22 cellular contexts compared by ENCODE assay signal in the genomic region with DNA sequence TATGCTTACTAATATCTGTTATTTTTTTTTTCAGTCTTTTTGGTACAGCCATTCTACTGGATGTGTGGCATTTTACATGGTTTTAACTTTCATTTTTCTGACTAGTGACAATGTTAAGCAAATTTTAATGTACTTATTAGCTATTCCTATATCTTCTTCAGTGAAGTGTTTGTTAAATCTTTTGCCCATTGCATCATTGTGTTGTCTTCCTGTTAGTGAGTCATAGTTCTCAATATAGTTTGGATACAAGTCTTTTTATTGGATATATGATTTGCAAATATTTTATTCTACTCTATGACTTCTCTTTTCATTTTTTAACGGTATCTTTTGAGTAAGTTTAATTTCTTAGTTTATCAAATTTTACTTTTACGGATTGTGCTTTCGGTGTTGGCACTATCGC.
DNase-seq lines count a peak whose midpoint lies in the region; ATAC-seq and TF ChIP-seq lines count a peak whose summit lies in the region.
"Had no signal": no experiment of that assay in that cellular context is flagged by ENCODE, and none has a peak within 500 bp of the region (broad histone marks: within the 10 kb centered on the region; RNA-seq: fewer than 3 reads in every experiment).

No MANE protein-coding gene starts in this region.

- no peaks in the 10 kb centered on the region for H3K36me3 ChIP-seq in GM23248 (ENCODE audit: low read depth)
- no peaks in the 10 kb centered on the region for H3K36me3 ChIP-seq in fibroblast of lung (ENCODE audit: control insufficient read depth, insufficient read depth, low read length)
- H3K36me3 ChIP-seq: brain microvascular endothelial cell, upper lobe of right lung had no signal

- POLR2A ChIA-PET in WTC11 (lab: Charles Lee), result no interaction called here

- H3K9me3 ChIP-seq in GM23248 (ENCODE audit: low read depth) (no peaks in the 10 kb centered on the region), fibroblast of lung (ENCODE audit: control insufficient read depth, insufficient read depth, low read depth, low read length) (no peaks in the 10 kb centered on the region)

- peaks cover 11% of the 10 kb centered on the region for H3K36me3 Mint-ChIP-seq in WTC11

- H3K9me2 ChIP-seq in GM23248 (ENCODE audit: insufficient read depth), result no peaks in the 10 kb centered on the region

- ATAC-seq in WTC11 (no peak), HG03095 (IDR thresholded peaks at IDR 0.05; ENCODE audit: unreplicated experiment) (no peak)
- ATAC-seq: activated naive CD8-positive, alpha-beta T cell treated with anti-CD3 and anti-CD28 coated beads, Interleukin-2, amount 50 U/mL, for 24 hours; upper lobe of right lung had no signal

- CTCF ChIA-PET in WTC11 (lab: Charles Lee), result no interaction called here

- H3K4me3 Mint-ChIP-seq in WTC11, result no peak overlapping the region
- H3K4me3 Mint-ChIP-seq: activated naive CD8-positive, alpha-beta T cell treated with anti-CD3 and anti-CD28 coated beads, Interleukin-2, amount 50 U/mL, for 24 hours; CD14-positive monocyte; immature natural killer cell; nephron progenitor cell had no signal

- no peaks in the 10 kb centered on the region for H3K27me3 ChIP-seq in GM23248 (replicated peaks; ENCODE audit: insufficient read depth)
- no peaks in the 10 kb centered on the region for H3K27me3 ChIP-seq in fibroblast of lung (ENCODE audit: control insufficient read depth, insufficient read depth, low read length)
- H3K27me3 ChIP-seq: brain microvascular endothelial cell, hepatocyte, upper lobe of right lung had no signal

- H3K4me2 ChIP-seq in GM23248 (ENCODE audit: unreplicated experiment) (no peak overlapping the region), fibroblast of lung (ENCODE audit: extremely low read depth, insufficient read depth, low read length) (no peak overlapping the region)
- H3K4me2 ChIP-seq: hepatocyte had no signal

- 96 to 99% methylated on average over 4 of the region's 4 CpGs for WGBS in GM23248 (ENCODE audit: low coverage in 1 of 2, low lambda C conversion rate in 2 of 2, missing lambda C conversion rate in 2 of 2), 2 experiments

- no peak overlapping the region for H3K27ac ChIP-seq in GM23248
- no peak overlapping the region for H3K27ac ChIP-seq in fibroblast of lung (ENCODE audit: insufficient read depth, low read length)
- H3K27ac ChIP-seq: brain microvascular endothelial cell, coronary artery, hepatocyte, HL-60, parathyroid adenoma, upper lobe of right lung had no signal

- TF ChIP-seq CTCF in WTC11 (IDR thresholded peaks at IDR 0.05) (no peak), fibroblast of lung (conservative IDR thresholded peaks at IDR 0.05 in 1 of 2, IDR thresholded peaks at IDR 0.05 in 1 of 2; ENCODE audit: low read depth in 1 of 2, low read length in 2 of 2) (no peak)

- DNase-seq in A172 (ENCODE audit: low spot score) (peak; percentile 3), GM23248 (peak; percentile 26), WTC11 (ENCODE audit: low spot score) (no peak), fibroblast of lung (ENCODE audit: low read depth in 2 of 2) (peak; percentile 20 to 51), OCI-M2 (lab: John Stamatoyannopoulos, UW; ENCODE audit: unreplicated experiment) (no peak)
- no peak for DNase-seq in activated CD4-positive, alpha-beta T cell treated with anti-CD3 and anti-CD28 coated beads, Interleukin-2, amount 50 U/mL, for 4 hours
- DNase-seq: activated gamma-delta T cell; activated naive CD8-positive, alpha-beta T cell treated with anti-CD3 and anti-CD28 coated beads, Interleukin-2, amount 50 U/mL, for 24 hours; brain microvascular endothelial cell; foreskin melanocyte; immature natural killer cell; NCI-H1930; NCI-H226; nephron progenitor cell; substantia nigra; upper lobe of right lung had no signal

- peaks cover 17% of the 10 kb centered on the region for H3K9me3 Mint-ChIP-seq in WTC11

- H3K4me1 ChIP-seq in GM23248 (ENCODE audit: insufficient read depth) (peaks cover 16% of the 10 kb centered on the region), fibroblast of lung (ENCODE audit: control insufficient read depth, extremely low read depth, insufficient read depth, low read length) (no peaks in the 10 kb centered on the region)
- H3K4me1 ChIP-seq: parathyroid adenoma, upper lobe of right lung had no signal

- peaks cover 8% of the 10 kb centered on the region; the same call in 1 of the 2 replicates for H3F3A ChIP-seq in GM23248 (ENCODE audit: insufficient read depth)

- H4K20me1 ChIP-seq in GM23248 (ENCODE audit: insufficient read depth) (no peaks in the 10 kb centered on the region), fibroblast of lung (ENCODE audit: control insufficient read depth, extremely low read depth, insufficient read depth, low read length) (no peaks in the 10 kb centered on the region)

- no peaks in the 10 kb centered on the region; the same call in 1 of the 2 replicates for H3K4me1 Mint-ChIP-seq in WTC11
- H3K4me1 Mint-ChIP-seq: activated naive CD8-positive, alpha-beta T cell treated with anti-CD3 and anti-CD28 coated beads, Interleukin-2, amount 50 U/mL, for 24 hours; CD14-positive monocyte; nephron progenitor cell had no signal

- no peak overlapping the region for H2AFZ ChIP-seq in GM23248
- H2AFZ ChIP-seq in fibroblast of lung (ENCODE audit: low read length), result no peak overlapping the region
- H2AFZ ChIP-seq: hepatocyte, parathyroid adenoma had no signal

- H3K27me3 Mint-ChIP-seq in WTC11 (ENCODE audit: low read depth), result no peaks in the 10 kb centered on the region
- H3K27me3 Mint-ChIP-seq: activated naive CD8-positive, alpha-beta T cell treated with anti-CD3 and anti-CD28 coated beads, Interleukin-2, amount 50 U/mL, for 24 hours had no signal

- in situ Hi-C loops in GM23248 (cut with MboI), result no loop called here

- H3K4me3 ChIP-seq in GM23248 (no peak overlapping the region), fibroblast of lung (replicated peaks in 1 of 4; ENCODE audit: control extremely low read depth in 1 of 4, insufficient read depth in 1 of 4, low read depth in 3 of 4, low read length in 4 of 4) (no peak overlapping the region)
- H3K4me3 ChIP-seq: coronary artery, hepatocyte, upper lobe of right lung had no signal

- H3K79me2 ChIP-seq in GM23248 (ENCODE audit: insufficient read depth) (no peaks in the 10 kb centered on the region), fibroblast of lung (ENCODE audit: control insufficient read depth, insufficient read depth, low read length) (no peaks in the 10 kb centered on the region)
- H3K79me2 ChIP-seq: hepatocyte, parathyroid adenoma had no signal

- H3K27ac Mint-ChIP-seq in WTC11, result no peak overlapping the region
- H3K27ac Mint-ChIP-seq: activated naive CD8-positive, alpha-beta T cell treated with anti-CD3 and anti-CD28 coated beads, Interleukin-2, amount 50 U/mL, for 24 hours; CD14-positive monocyte; immature natural killer cell; nephron progenitor cell had no signal

- H3K9ac ChIP-seq in GM23248, result no peak overlapping the region
- no peak overlapping the region for H3K9ac ChIP-seq in fibroblast of lung (ENCODE audit: insufficient read depth, low read length)
- H3K9ac ChIP-seq: parathyroid adenoma had no signal

TF ChIP-seq in WTC11, 78 proteins besides CTCF, POLR2A, EP300 and RAD21:
- TF ChIP-seq TP53 (CRISPR knock-in tag; IDR thresholded peaks at IDR 0.05), result no peak
- peak; percentile 34; the same call in 1 of the 2 replicates for TF ChIP-seq GABPB1 (CRISPR knock-in tag; IDR thresholded peaks at IDR 0.05)
- TF ChIP-seq ZNF138 (CRISPR knock-in tag; conservative IDR thresholded peaks at IDR 0.05), result no peak
TF ChIP-seq in WTC11: peak in this region for 1.

Comparison
In these comparisons a context has a peak if more than half of its experiments do, and no peak if none do; other contexts are left out.
1. DNase-seq: peak in A172 (single experiment), GM23248 (single experiment) and fibroblast of lung (2 of 2); none in WTC11 (single experiment), OCI-M2 (single experiment) and activated CD4-positive, alpha-beta T cell treated with anti-CD3 and anti-CD28 coated beads, Interleukin-2, amount 50 U/mL, for 4 hours (0 of 2).